21 cellular contexts compared by ENCODE assay signal in the genomic region with DNA sequence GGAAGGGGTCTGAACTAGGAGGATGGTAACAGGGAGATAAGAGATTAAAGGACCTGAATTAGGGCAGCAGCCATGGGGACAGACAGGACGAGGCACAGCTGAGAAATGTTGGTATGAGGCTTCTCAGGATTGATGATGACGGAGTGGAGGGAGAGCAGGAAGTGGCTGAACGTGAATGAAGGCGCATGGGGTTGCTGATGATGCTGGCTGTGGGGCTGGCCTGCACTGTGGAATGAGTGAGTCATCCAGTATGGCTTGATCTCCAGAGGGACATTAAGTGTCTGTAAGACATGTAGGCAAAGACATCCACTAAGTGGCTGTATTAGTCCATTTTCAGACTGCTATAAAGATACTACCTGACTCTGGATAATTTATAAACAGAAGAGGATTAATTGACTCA.
DNase-seq lines count a peak whose midpoint lies in the region; ATAC-seq, FAIRE-seq and TF ChIP-seq lines count a peak whose summit lies in the region.
"Had no signal": no experiment of that assay in that cellular context is flagged by ENCODE, and none has a peak within 500 bp of the region (broad histone marks: within the 10 kb centered on the region; RNA-seq: fewer than 3 reads in every experiment).

No MANE protein-coding gene starts in this region.

- H3K9me3 ChIP-seq in HEK293 (ENCODE audit: control insufficient read depth, insufficient read depth, low read depth, low read length) (no peaks in the 10 kb centered on the region), astrocyte (ENCODE audit: insufficient read depth, low read depth, low read length) (peaks cover 11% of the 10 kb centered on the region), smooth muscle cell (replicated peaks; ENCODE audit: low read depth) (no peaks in the 10 kb centered on the region), neuronal stem cell (replicated peaks in 1 of 2; ENCODE audit: control insufficient read depth in 2 of 2, insufficient read depth in 1 of 2, low read depth in 1 of 2, low read length in 2 of 2) (peaks cover 0 to 5% of the 10 kb centered on the region in 2 donors)

- H3K27me3 Mint-ChIP-seq in astrocyte (ENCODE audit: low read depth, unreplicated experiment), result no peaks in the 10 kb centered on the region
- H3K27me3 Mint-ChIP-seq: activated CD4-positive, alpha-beta T cell treated with anti-CD3 and anti-CD28 coated beads for 36 hours; CD4-positive, CD25-positive, alpha-beta regulatory T cell; memory B cell had no signal

- H3K4me3 Mint-ChIP-seq in astrocyte (ENCODE audit: unreplicated experiment), result no peak overlapping the region
- H3K4me3 Mint-ChIP-seq: activated CD4-positive, alpha-beta T cell treated with anti-CD3 and anti-CD28 coated beads for 36 hours; CD4-positive, CD25-positive, alpha-beta regulatory T cell; HFFc6; memory B cell; natural killer cell had no signal

- ATAC-seq in HG02763 (IDR thresholded peaks at IDR 0.05; ENCODE audit: unreplicated experiment), result no peak
- no peak for ATAC-seq in HG03342 (IDR thresholded peaks at IDR 0.05; ENCODE audit: unreplicated experiment)
- ATAC-seq: activated CD4-positive, alpha-beta T cell treated with anti-CD3 and anti-CD28 coated beads for 36 hours; natural killer cell had no signal

- FAIRE-seq in astrocyte (lab: Jason Lieb, UNC), result no peak
- FAIRE-seq: GM12892 had no signal

- H3K4me1 ChIP-seq in HEK293 (ENCODE audit: control insufficient read depth, insufficient read depth, low read length), result no peaks in the 10 kb centered on the region
- no peaks in the 10 kb centered on the region for H3K4me1 ChIP-seq in astrocyte (ENCODE audit: insufficient read depth, low read length)
- H3K4me1 ChIP-seq in smooth muscle cell (ENCODE audit: low read depth), result no peaks in the 10 kb centered on the region
- H3K4me1 ChIP-seq in neuronal stem cell (ENCODE audit: control insufficient read depth in 2 of 2, insufficient read depth in 1 of 2, low read depth in 1 of 2, low read length in 2 of 2), result peaks cover 0 to 1% of the 10 kb centered on the region in 2 donors

- TF ChIP-seq CTCF in HEK293 (tag by site-specific recombination; IDR thresholded peaks at IDR 0.05) (no peak), astrocyte (IDR thresholded peaks at IDR 0.05; ENCODE audit: insufficient read depth, low read depth, low read length) (no peak), smooth muscle cell (IDR thresholded peaks at IDR 0.05; ENCODE audit: borderline replicate concordance, insufficient read depth, poor library complexity, severe bottlenecking) (no peak)

- H3K27me3 ChIP-seq in astrocyte (ENCODE audit: insufficient read depth, low read length), result no peaks in the 10 kb centered on the region
- H3K27me3 ChIP-seq in smooth muscle cell (ENCODE audit: low read depth), result no peaks in the 10 kb centered on the region
- H3K27me3 ChIP-seq in neuronal stem cell (ENCODE audit: control insufficient read depth in 3 of 3, insufficient read depth in 3 of 3, low read depth in 1 of 3, low read length in 3 of 3), result no peaks in the 10 kb centered on the region
- H3K27me3 ChIP-seq: spleen had no signal

- no peak for DNase-seq in astrocyte (ENCODE audit: low read depth)
- DNase-seq in islet precursor cell, result peak; percentile 85
- no peak for DNase-seq in smooth muscle cell (lab: John Stamatoyannopoulos, UW; ENCODE audit: unreplicated experiment)
- no peak for DNase-seq in activated CD8-positive, alpha-beta memory T cell treated with anti-CD3 and anti-CD28 coated beads, Interleukin-2, amount 50 U/mL, for 4 hours
- no peak for DNase-seq in neuronal stem cell (ENCODE audit: low spot score)
- DNase-seq: activated CD4-positive, alpha-beta T cell treated with anti-CD3 and anti-CD28 coated beads for 36 hours; activated naive CD4-positive, alpha-beta T cell; anterior cingulate cortex; CD4-positive, CD25-positive, alpha-beta regulatory T cell; DMS153; HFFc6; natural killer cell; NCI-H187; NCI-H226; spleen; stimulated activated CD4-positive, alpha-beta T cell treated with anti-CD3 and anti-CD28 coated beads, Interleukin-4, amount 100 ng/mL, for 4 hours had no signal

- H3K4me3 ChIP-seq in HEK293 (ENCODE audit: low read depth, low read length) (no peak overlapping the region), astrocyte (ENCODE audit: insufficient read depth, low read depth, low read length) (no peak overlapping the region), smooth muscle cell (no peak overlapping the region), neuronal stem cell (ENCODE audit: low read length in 2 of 2) (no peak overlapping the region)
- H3K4me3 ChIP-seq: spleen had no signal

- no peak overlapping the region for H2AK5ac ChIP-seq in neuronal stem cell (ENCODE audit: low read depth, low read length)

- H3K9ac ChIP-seq in astrocyte (ENCODE audit: low read length) (no peak overlapping the region), smooth muscle cell (ENCODE audit: low read depth) (no peak overlapping the region), neuronal stem cell (ENCODE audit: low read depth, low read length, poor library complexity) (no peak overlapping the region)

- no peaks in the 10 kb centered on the region for H3K79me1 ChIP-seq in neuronal stem cell (ENCODE audit: low read depth, low read length)

- H3K4me2 ChIP-seq in astrocyte (ENCODE audit: low read length) (no peak overlapping the region), smooth muscle cell (no peak overlapping the region), neuronal stem cell (ENCODE audit: insufficient read depth, low read length, poor library complexity, severe bottlenecking) (no peak overlapping the region)

- POLR2A ChIA-PET in HEK293 (lab: Yijun Ruan, JAX), result no interaction called here

- H4K91ac ChIP-seq in neuronal stem cell (ENCODE audit: low read depth, low read length, poor library complexity), result no peak overlapping the region

- no peak overlapping the region for H3K14ac ChIP-seq in neuronal stem cell (ENCODE audit: low read length)

- no peak overlapping the region for H2BK5ac ChIP-seq in neuronal stem cell (ENCODE audit: low read length)

- peaks cover 3% of the 10 kb centered on the region for H3K9me3 Mint-ChIP-seq in astrocyte (ENCODE audit: unreplicated experiment)

- WGBS in smooth muscle cell (ENCODE audit: low lambda C conversion rate), result 15% methylated on average over 4 of the region's 4 CpGs
- WGBS in neuronal stem cell (ENCODE audit: extremely low coverage in 2 of 2, insufficient read length in 2 of 2, insufficient replicate concordance in 1 of 2), 2 donors, result no CpG with 5 or more reads among the region's 4 CpGs

- H2AFZ ChIP-seq in astrocyte (ENCODE audit: low read depth, low read length) (no peak overlapping the region), smooth muscle cell (ENCODE audit: low read depth) (no peak overlapping the region), neuronal stem cell (ENCODE audit: low read length) (no peak overlapping the region)

- H2BK12ac ChIP-seq in neuronal stem cell (ENCODE audit: low read length), result no peak overlapping the region

- no peak overlapping the region for H2BK120ac ChIP-seq in neuronal stem cell (ENCODE audit: low read depth, low read length)

- no peaks in the 10 kb centered on the region for H3F3A ChIP-seq in smooth muscle cell (ENCODE audit: low read depth)

- CTCF ChIA-PET in HEK293 (lab: Yijun Ruan, JAX), result no interaction called here

- H3K27ac ChIP-seq in HEK293 (ENCODE audit: extremely low read depth, low read depth, low read length) (no peak overlapping the region), astrocyte (ENCODE audit: low read depth, low read length) (no peak overlapping the region), smooth muscle cell (ENCODE audit: low read depth) (peak overlapping the region; percentile 63), neuronal stem cell (replicated peaks; ENCODE audit: low read length) (no peak overlapping the region)

- no peak overlapping the region for H2BK15ac ChIP-seq in neuronal stem cell (ENCODE audit: low read length)

- no peaks in the 10 kb centered on the region for H3K36me3 Mint-ChIP-seq in astrocyte (ENCODE audit: low read depth, unreplicated experiment)
- H3K36me3 Mint-ChIP-seq: CD4-positive, CD25-positive, alpha-beta regulatory T cell; natural killer cell had no signal

- no peak overlapping the region for H3K18ac ChIP-seq in neuronal stem cell (ENCODE audit: low read length)

- peak overlapping the region; percentile 44 for H3K27ac Mint-ChIP-seq in astrocyte (ENCODE audit: unreplicated experiment)
- H3K27ac Mint-ChIP-seq: activated CD4-positive, alpha-beta T cell treated with anti-CD3 and anti-CD28 coated beads for 36 hours; CD4-positive, CD25-positive, alpha-beta regulatory T cell; HFFc6; memory B cell; natural killer cell had no signal

- H3K4ac ChIP-seq in neuronal stem cell (ENCODE audit: low read length), result no peak overlapping the region

- H3K36me3 ChIP-seq in HEK293 (ENCODE audit: control insufficient read depth in 2 of 2, insufficient read depth in 1 of 2, low read length in 2 of 2), result no peaks in the 10 kb centered on the region
- no peaks in the 10 kb centered on the region for H3K36me3 ChIP-seq in astrocyte (ENCODE audit: insufficient read depth, low read length)
- H3K36me3 ChIP-seq in smooth muscle cell (ENCODE audit: low read depth), result no peaks in the 10 kb centered on the region
- H3K36me3 ChIP-seq in neuronal stem cell (replicated peaks in 1 of 2; ENCODE audit: control insufficient read depth in 2 of 2, insufficient read depth in 2 of 2, low read length in 2 of 2), result no peaks in the 10 kb centered on the region
- H3K36me3 ChIP-seq: spleen had no signal

- peaks cover 7% of the 10 kb centered on the region for H3K4me1 Mint-ChIP-seq in astrocyte (ENCODE audit: low read depth, unreplicated experiment)
- H3K4me1 Mint-ChIP-seq: activated CD4-positive, alpha-beta T cell treated with anti-CD3 and anti-CD28 coated beads for 36 hours; CD4-positive, CD25-positive, alpha-beta regulatory T cell; natural killer cell had no signal

- no peak overlapping the region for H4K8ac ChIP-seq in neuronal stem cell (ENCODE audit: low read depth, low read length)

- H3K79me2 ChIP-seq in astrocyte (ENCODE audit: insufficient read depth, low read length), result no peaks in the 10 kb centered on the region
- no peaks in the 10 kb centered on the region for H3K79me2 ChIP-seq in smooth muscle cell (ENCODE audit: low read depth)

- H4K20me1 ChIP-seq in astrocyte (ENCODE audit: insufficient read depth, low read length) (no peaks in the 10 kb centered on the region), smooth muscle cell (ENCODE audit: low read depth) (no peaks in the 10 kb centered on the region)

- H3K23ac ChIP-seq in neuronal stem cell (ENCODE audit: low read depth, low read length, poor library complexity), result no peak overlapping the region

TF ChIP-seq in HEK293, 187 proteins besides CTCF, POLR2A, EP300 and RAD21:
- TF ChIP-seq MYNN (tag by site-specific recombination; IDR thresholded peaks at IDR 0.05; ENCODE audit: borderline replicate concordance) (no peak), ZNF404 (tag by site-specific recombination; IDR thresholded peaks at IDR 0.05) (no peak), ZBTB21 (tag by site-specific recombination; IDR thresholded peaks at IDR 0.05) (0 out of 2 replicates have a peak, but pooled peaks have one; percentile 21)
